25 cellular contexts compared by ENCODE assay signal in the genomic region with DNA sequence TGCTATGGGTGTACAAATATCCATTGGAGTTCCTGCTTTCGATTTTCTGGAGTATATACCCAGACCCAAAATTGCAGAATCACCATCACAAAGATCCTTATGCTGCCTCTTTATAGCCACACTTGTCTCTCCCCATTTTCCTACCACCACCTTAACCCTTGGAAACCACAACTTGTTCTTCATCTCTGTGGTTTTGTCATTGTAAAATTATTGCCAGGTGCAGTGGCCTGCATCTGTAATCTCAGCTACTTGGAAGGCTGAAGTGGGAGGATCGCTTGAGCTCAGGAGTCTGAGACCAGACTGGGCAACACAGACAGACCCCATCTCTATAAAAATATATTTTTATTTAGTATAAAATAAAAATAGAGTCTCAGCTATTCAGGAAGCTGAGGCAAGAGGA.
"Had no signal": no experiment of that assay in that cellular context is flagged by ENCODE, and none has a peak within 500 bp of the region (broad histone marks: within the 10 kb centered on the region; RNA-seq: fewer than 3 reads in every experiment).

No MANE protein-coding gene starts in this region.

- H3K4me1 Mint-ChIP-seq: activated naive CD8-positive, alpha-beta T cell treated with anti-CD3 and anti-CD28 coated beads, Interleukin-2, amount 10 ng/mL, durations not matched to agents 7 days and 5 days; central memory CD8-positive, alpha-beta T cell had no signal

- H3K36me3 ChIP-seq: breast epithelium, neural progenitor cell, spleen, thyroid gland had no signal

- H3K27me3 ChIP-seq: breast epithelium, spleen, thyroid gland had no signal

- DNase-seq: activated CD4-positive, alpha-beta T cell treated with anti-CD3 and anti-CD28 coated beads for 4 hours; activated CD4-positive, alpha-beta T cell treated with anti-CD3 and anti-CD28 coated beads, Interleukin-2, amount 50 U/mL, for 48 hours; activated CD4-positive, CD25-positive, alpha-beta regulatory T cell; activated naive CD4-positive, alpha-beta T cell treated with anti-CD3 and anti-CD28 coated beads for 36 hours; activated naive CD8-positive, alpha-beta T cell treated with anti-CD3 and anti-CD28 coated beads, Interleukin-2, amount 10 ng/mL, durations not matched to agents 7 days and 5 days; activated T-cell treated with anti-CD3 and anti-CD28 coated beads, Interleukin-2, amount 50 U/mL, for 48 hours; amniotic stem cell; effector memory CD4-positive, alpha-beta T cell; foreskin melanocyte; immature natural killer cell; naive thymus-derived CD8-positive, alpha-beta T cell; spleen; stimulated activated CD4-positive, alpha-beta T cell treated with anti-CD3 and anti-CD28 coated beads, Interleukin-4, amount 100 ng/mL, for 1 hour; substantia nigra; thyroid gland had no signal

- H3K27ac ChIP-seq: breast epithelium, neural progenitor cell, thyroid gland had no signal

- H3K9me3 ChIP-seq: breast epithelium, thyroid gland had no signal

- H3K4me1 ChIP-seq: breast epithelium had no signal

- ATAC-seq: esophagus mucosa; left lobe of liver; naive thymus-derived CD8-positive, alpha-beta T cell had no signal

- H3K36me3 Mint-ChIP-seq: activated naive CD8-positive, alpha-beta T cell treated with anti-CD3 and anti-CD28 coated beads, Interleukin-2, amount 10 ng/mL, durations not matched to agents 7 days and 5 days; neural progenitor cell had no signal

- H3K27ac Mint-ChIP-seq: activated naive CD4-positive, alpha-beta T cell treated with anti-CD3 and anti-CD28 coated beads for 36 hours; activated naive CD8-positive, alpha-beta T cell treated with anti-CD3 and anti-CD28 coated beads, Interleukin-2, amount 10 ng/mL, durations not matched to agents 7 days and 5 days; immature natural killer cell; neural progenitor cell; progenitor cell of endocrine pancreas; stimulated activated naive CD8-positive, alpha-beta T cell treated with anti-CD3 and anti-CD28 coated beads, Interleukin-15, Interleukin-2, amounts not matched to agents 100 ng/mL and 50 ng/mL, for 24 hours had no signal

- H3K4me3 Mint-ChIP-seq: activated naive CD4-positive, alpha-beta T cell treated with anti-CD3 and anti-CD28 coated beads for 36 hours; activated naive CD8-positive, alpha-beta T cell treated with anti-CD3 and anti-CD28 coated beads, Interleukin-2, amount 10 ng/mL, durations not matched to agents 7 days and 5 days; central memory CD8-positive, alpha-beta T cell; immature natural killer cell; naive thymus-derived CD8-positive, alpha-beta T cell; neural progenitor cell; stimulated activated naive CD8-positive, alpha-beta T cell treated with anti-CD3 and anti-CD28 coated beads, Interleukin-15, Interleukin-2, amounts not matched to agents 100 ng/mL and 50 ng/mL, for 24 hours had no signal

- H3K4me3 ChIP-seq: breast epithelium, lung, neural progenitor cell, spleen, thyroid gland had no signal

- H3K9me3 Mint-ChIP-seq: neural progenitor cell; stimulated activated naive CD8-positive, alpha-beta T cell treated with anti-CD3 and anti-CD28 coated beads, Interleukin-15, Interleukin-2, amounts not matched to agents 100 ng/mL and 50 ng/mL, for 24 hours had no signal

- FAIRE-seq: colon, endothelial cell of umbilical vein had no signal

- H3K27me3 Mint-ChIP-seq: activated naive CD8-positive, alpha-beta T cell treated with anti-CD3 and anti-CD28 coated beads, Interleukin-2, amount 10 ng/mL, durations not matched to agents 7 days and 5 days; stimulated activated naive CD8-positive, alpha-beta T cell treated with anti-CD3 and anti-CD28 coated beads, Interleukin-15, Interleukin-2, amounts not matched to agents 100 ng/mL and 50 ng/mL, for 24 hours had no signal
